1 cellular context compared by ENCODE assay signal in genomic region chr20:30310385-30310784, GRCh38.
TF ChIP-seq lines count a peak whose summit lies in the region.

No MANE protein-coding gene starts in this region.

TF ChIP-seq in K562, 482 proteins besides CTCF, POLR2A, EP300 and RAD21 (continued from another document):
- TF ChIP-seq USF2 (CRISPR knock-in tag; IDR thresholded peaks at IDR 0.05) = peak; percentile 4; the same call in 1 of the 2 replicates
